Comparison of ENCODE assay signal across 8 cellular contexts in the genomic region with DNA sequence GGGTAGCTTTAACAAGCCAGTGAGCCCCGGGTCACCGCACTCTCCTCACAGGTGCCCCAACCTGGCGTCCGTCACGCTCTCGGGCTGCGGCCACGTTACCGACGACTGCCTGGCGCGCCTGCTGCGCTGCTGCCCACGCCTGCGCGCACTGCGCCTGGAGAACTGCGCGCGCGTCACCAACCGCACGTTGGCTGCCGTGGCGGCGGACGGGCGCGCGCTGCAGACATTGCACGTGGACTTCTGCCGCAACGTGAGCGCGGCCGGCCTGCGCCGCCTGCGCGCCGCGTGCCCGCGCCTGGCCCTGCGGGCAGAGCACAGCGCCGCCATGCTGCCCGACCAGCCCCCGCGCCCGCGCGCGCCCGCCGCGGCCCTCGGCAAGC. TPM values are rescaled to one million over a fixed set of nuclear protein-coding genes. Genes with fewer than 3 reads are reported as not detected.
A peak's percentile ranks its signal among the peaks of the same experiment; 100 is the strongest.
DNase-seq lines count a peak whose midpoint lies in the region; ATAC-seq, FAIRE-seq and TF ChIP-seq lines count a peak whose summit lies in the region.

No MANE protein-coding gene starts in this region.

- H3K4me1 Mint-ChIP-seq in T-helper 2 cell treated with Interferon-gamma antibody and Interleukin-4, amounts not matched to agents 5 μg/mL and 100 μg/mL, for 36 hours (ENCODE audit: low read depth), result peaks cover 32% of the 10 kb centered on the region
- H3K4me1 Mint-ChIP-seq in astrocyte (ENCODE audit: low read depth, unreplicated experiment), result peaks cover 13% of the 10 kb centered on the region

- peak overlapping the region; percentile 95 for H3K27ac Mint-ChIP-seq in T-helper 2 cell treated with Interferon-gamma antibody and Interleukin-4, amounts not matched to agents 5 μg/mL and 100 μg/mL, for 36 hours
- H3K27ac Mint-ChIP-seq in astrocyte (ENCODE audit: unreplicated experiment), result no peak overlapping the region

- H3K4me3 Mint-ChIP-seq in T-helper 2 cell treated with Interferon-gamma antibody and Interleukin-4, amounts not matched to agents 5 μg/mL and 100 μg/mL, for 36 hours, result peak overlapping the region; percentile 93
- H3K4me3 Mint-ChIP-seq in astrocyte (ENCODE audit: unreplicated experiment), result peak overlapping the region; percentile 85

- H3K27me3 Mint-ChIP-seq in T-helper 2 cell treated with Interferon-gamma antibody and Interleukin-4, amounts not matched to agents 5 μg/mL and 100 μg/mL, for 36 hours (ENCODE audit: low read depth), result no peaks in the 10 kb centered on the region
- peaks cover 14% of the 10 kb centered on the region for H3K27me3 Mint-ChIP-seq in astrocyte (ENCODE audit: low read depth, unreplicated experiment)

- no peaks in the 10 kb centered on the region for H3K9me3 Mint-ChIP-seq in T-helper 2 cell treated with Interferon-gamma antibody and Interleukin-4, amounts not matched to agents 5 μg/mL and 100 μg/mL, for 36 hours
- no peaks in the 10 kb centered on the region for H3K9me3 Mint-ChIP-seq in astrocyte (ENCODE audit: unreplicated experiment)

- no peaks in the 10 kb centered on the region for H3K79me2 ChIP-seq in astrocyte (ENCODE audit: insufficient read depth, low read length)

- peak overlapping the region; percentile 100 for H3K4me2 ChIP-seq in astrocyte (ENCODE audit: low read length)

- ATAC-seq in GM18502 (IDR thresholded peaks at IDR 0.05; ENCODE audit: poor library complexity, unreplicated experiment), result peak; percentile 67
- peak; percentile 69 for ATAC-seq in HG02852 (IDR thresholded peaks at IDR 0.05; ENCODE audit: unreplicated experiment)

- peak; percentile 79 for DNase-seq in NCI-H1417 treated with DMSO at 0.1 percent for 48 hours (lab: John Stamatoyannopoulos, UW)
- peak; percentile 94 for DNase-seq in T-helper 2 cell treated with Interferon-gamma antibody and Interleukin-4, amounts not matched to agents 5 μg/mL and 100 μg/mL, for 36 hours (ENCODE audit: low spot score)
- peak; percentile 91 for DNase-seq in astrocyte (ENCODE audit: low read depth)
- DNase-seq in hippocampal formation (lab: John Stamatoyannopoulos, UW), result peak; percentile 72 to 92
- peak; percentile 48 for DNase-seq in retinal pigment epithelial cell (ENCODE audit: low read depth)
- DNase-seq in cortex of kidney (lab: John Stamatoyannopoulos, UW), result no peak

- H3K4me1 ChIP-seq in astrocyte (ENCODE audit: insufficient read depth, low read length), result peaks cover 14% of the 10 kb centered on the region

- H3K27ac ChIP-seq in astrocyte (ENCODE audit: low read depth, low read length), result peak overlapping the region; percentile 78

- H2AFZ ChIP-seq in astrocyte (ENCODE audit: low read depth, low read length), result peak overlapping the region; percentile 88

- H3K36me3 ChIP-seq in astrocyte (ENCODE audit: insufficient read depth, low read length), result no peaks in the 10 kb centered on the region

- no peaks in the 10 kb centered on the region for H3K9me3 ChIP-seq in astrocyte (ENCODE audit: insufficient read depth, low read depth, low read length)

- peaks cover 8% of the 10 kb centered on the region for H4K20me1 ChIP-seq in astrocyte (ENCODE audit: insufficient read depth, low read length)

- no peaks in the 10 kb centered on the region for H3K36me3 Mint-ChIP-seq in T-helper 2 cell treated with Interferon-gamma antibody and Interleukin-4, amounts not matched to agents 5 μg/mL and 100 μg/mL, for 36 hours (ENCODE audit: low read depth)
- peaks cover 4% of the 10 kb centered on the region for H3K36me3 Mint-ChIP-seq in astrocyte (ENCODE audit: low read depth, unreplicated experiment)

- no peak for FAIRE-seq in astrocyte (lab: Jason Lieb, UNC)

- TF ChIP-seq CTCF in astrocyte (IDR thresholded peaks at IDR 0.05; ENCODE audit: insufficient read depth, low read depth, low read length) (no peak), retinal pigment epithelial cell (conservative IDR thresholded peaks at IDR 0.05; ENCODE audit: low read depth, low read length) (no peak)

- H3K9ac ChIP-seq in astrocyte (ENCODE audit: low read length), result peak overlapping the region; percentile 89

- H3K4me3 ChIP-seq in astrocyte (ENCODE audit: insufficient read depth, low read depth, low read length) (peak overlapping the region; percentile 91), retinal pigment epithelial cell (ENCODE audit: low read length) (peak overlapping the region; percentile 73)

- H3K27me3 ChIP-seq in astrocyte (ENCODE audit: insufficient read depth, low read length), result no peaks in the 10 kb centered on the region

RNA-seq across cellular contexts. Expression of a gene that starts 3.4 kb away (rescaled TPM):
- 0.34 and 0.43 TPM in 2 replicates for total RNA-seq in astrocyte
